In the genomic region with DNA sequence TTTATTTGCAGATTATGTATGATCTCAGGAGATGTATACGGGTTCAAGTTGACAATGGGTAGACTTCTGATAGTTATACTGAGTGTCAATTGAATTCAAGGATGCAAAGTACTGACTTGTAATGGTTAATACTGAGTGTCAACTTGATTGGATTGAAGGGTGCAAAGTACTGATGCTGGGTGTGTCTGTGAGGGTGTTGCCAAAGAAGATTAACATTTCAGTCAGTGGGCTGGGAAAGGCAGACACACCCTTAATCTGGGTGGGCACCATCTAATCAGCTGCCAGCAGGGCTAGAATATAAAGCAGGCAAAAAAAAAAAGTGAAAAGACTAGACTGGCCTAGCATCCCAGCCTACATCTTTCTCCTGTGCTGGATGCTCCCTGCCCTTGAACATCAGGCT, we compare ENCODE assay signal across 7 cellular contexts. TPM values are rescaled to one million over a fixed set of nuclear protein-coding genes. Genes with fewer than 3 reads are reported as not detected.
DNase-seq lines count a peak whose midpoint lies in the region; ATAC-seq, FAIRE-seq and TF ChIP-seq lines count a peak whose summit lies in the region.
"Not testable (repeated sequence)": the region's sequence is repeated elsewhere in the genome, so short reads cannot be mapped to it uniquely, and the experiment has no call there.

No MANE protein-coding gene starts in this region.

- TF ChIP-seq POLR2A in GM12891 (IDR thresholded peaks at IDR 0.05; ENCODE audit: low read depth, low read length), result not testable (repeated sequence)

- intact Hi-C loops in CD4-positive, alpha-beta T cell (cut with DNase I, micrococcal nuclease); activated CD4-positive, alpha-beta T cell treated with anti-CD3 and anti-CD28 coated beads for 36 hours (cut with DNase I, micrococcal nuclease); natural killer cell (cut with micrococcal nuclease): not testable (repeated sequence)

- peaks cover 74% of the 10 kb centered on the region for H3K4me1 Mint-ChIP-seq in CD4-positive, alpha-beta T cell (ENCODE audit: low read depth)
- H3K4me1 Mint-ChIP-seq in activated CD4-positive, alpha-beta T cell treated with anti-CD3 and anti-CD28 coated beads for 36 hours, result peaks cover 43% of the 10 kb centered on the region
- H3K4me1 Mint-ChIP-seq in activated T-cell treated with anti-CD3 and anti-CD28 coated beads, Interleukin-2, amount 50 U/mL, for 72 hours (ENCODE audit: low read depth), result peaks cover 41% of the 10 kb centered on the region
- peaks cover 56% of the 10 kb centered on the region for H3K4me1 Mint-ChIP-seq in activated naive CD8-positive, alpha-beta T cell (ENCODE audit: low read depth)
- H3K4me1 Mint-ChIP-seq in glutamatergic neuron (ENCODE audit: low read depth, unreplicated experiment) (peaks cover 31% of the 10 kb centered on the region), natural killer cell (peaks cover 55 to 56% of the 10 kb centered on the region in 2 donors)

- H3K4me3 Mint-ChIP-seq in CD4-positive, alpha-beta T cell; activated CD4-positive, alpha-beta T cell treated with anti-CD3 and anti-CD28 coated beads for 36 hours; activated T-cell treated with anti-CD3 and anti-CD28 coated beads, Interleukin-2, amount 50 U/mL, for 72 hours; activated naive CD8-positive, alpha-beta T cell; glutamatergic neuron (ENCODE audit: unreplicated experiment); natural killer cell: not testable (repeated sequence)

- CTCF ChIA-PET in CD4-positive, alpha-beta T cell (lab: Charles Lee); activated CD4-positive, alpha-beta T cell treated with anti-CD3 and anti-CD28 coated beads for 36 hours (lab: Charles Lee): not testable (repeated sequence)

- H3K27me3 ChIP-seq in CD4-positive, alpha-beta T cell (ENCODE audit: control insufficient read depth, insufficient read depth, low read length), result not testable (repeated sequence)

- H3K27ac Mint-ChIP-seq in CD4-positive, alpha-beta T cell, result peak overlapping the region; percentile 32
- H3K27ac Mint-ChIP-seq in activated CD4-positive, alpha-beta T cell treated with anti-CD3 and anti-CD28 coated beads for 36 hours, result peak overlapping the region; percentile 28
- peak overlapping the region; percentile 66 for H3K27ac Mint-ChIP-seq in activated T-cell treated with anti-CD3 and anti-CD28 coated beads, Interleukin-2, amount 50 U/mL, for 72 hours
- H3K27ac Mint-ChIP-seq in activated naive CD8-positive, alpha-beta T cell, result peak overlapping the region; percentile 62
- H3K27ac Mint-ChIP-seq in glutamatergic neuron (ENCODE audit: unreplicated experiment) (peak overlapping the region; percentile 89), natural killer cell (peak overlapping the region; percentile 21 to 52)

- not testable (repeated sequence) for H3K9me3 Mint-ChIP-seq in CD4-positive, alpha-beta T cell; activated CD4-positive, alpha-beta T cell treated with anti-CD3 and anti-CD28 coated beads for 36 hours (ENCODE audit: low read depth); activated T-cell treated with anti-CD3 and anti-CD28 coated beads, Interleukin-2, amount 50 U/mL, for 72 hours; activated naive CD8-positive, alpha-beta T cell (ENCODE audit: low read depth); glutamatergic neuron (ENCODE audit: unreplicated experiment); natural killer cell

- not testable (repeated sequence) for TF ChIP-seq CTCF in CD4-positive, alpha-beta T cell (IDR thresholded peaks at IDR 0.05); glutamatergic neuron (IDR thresholded peaks at IDR 0.05; ENCODE audit: partially characterized antibody, unreplicated experiment); natural killer cell (IDR thresholded peaks at IDR 0.05)

- not testable (repeated sequence) for H3K27me3 Mint-ChIP-seq in CD4-positive, alpha-beta T cell; activated CD4-positive, alpha-beta T cell treated with anti-CD3 and anti-CD28 coated beads for 36 hours; activated T-cell treated with anti-CD3 and anti-CD28 coated beads, Interleukin-2, amount 50 U/mL, for 72 hours (ENCODE audit: low read depth); activated naive CD8-positive, alpha-beta T cell; glutamatergic neuron (ENCODE audit: unreplicated experiment); natural killer cell (ENCODE audit: low read depth in 2 of 2)

- peak; percentile 31 for FAIRE-seq in GM12891 (lab: Jason Lieb, UNC)

- POLR2A ChIA-PET in CD4-positive, alpha-beta T cell (lab: Charles Lee), result interaction anchor here (3.8 kb wide), 1 partner anchor 16 kb away, joined by 15 read pairs; the partner anchor contains the start of gene SERINC1
- POLR2A ChIA-PET in activated CD4-positive, alpha-beta T cell treated with anti-CD3 and anti-CD28 coated beads for 36 hours (lab: Charles Lee), result not testable (repeated sequence)

- not testable (repeated sequence) for DNase-seq in CD4-positive, alpha-beta T cell; GM12891 (ENCODE audit: insufficient read length, low spot score); activated CD4-positive, alpha-beta T cell treated with anti-CD3 and anti-CD28 coated beads for 36 hours; activated T-cell treated with anti-CD3 and anti-CD28 coated beads, Interleukin-2, amount 50 U/mL, for 72 hours; glutamatergic neuron; natural killer cell

- not testable (repeated sequence) for H3K27ac ChIP-seq in CD4-positive, alpha-beta T cell (ENCODE audit: low read depth, low read length)

- H3K36me3 Mint-ChIP-seq in CD4-positive, alpha-beta T cell (ENCODE audit: low read depth), result peaks cover 95% of the 10 kb centered on the region
- H3K36me3 Mint-ChIP-seq in activated CD4-positive, alpha-beta T cell treated with anti-CD3 and anti-CD28 coated beads for 36 hours (ENCODE audit: low read depth), result peaks cover 48% of the 10 kb centered on the region
- H3K36me3 Mint-ChIP-seq in activated T-cell treated with anti-CD3 and anti-CD28 coated beads, Interleukin-2, amount 50 U/mL, for 72 hours (ENCODE audit: insufficient read depth in 2 of 2), result peaks cover 22 to 38% of the 10 kb centered on the region in 2 donors
- not testable (repeated sequence) for H3K36me3 Mint-ChIP-seq in activated naive CD8-positive, alpha-beta T cell; glutamatergic neuron (ENCODE audit: unreplicated experiment)
- H3K36me3 Mint-ChIP-seq in natural killer cell, result peaks cover 32% of the 10 kb centered on the region

- ATAC-seq in CD4-positive, alpha-beta T cell (ENCODE audit: poor library complexity); activated CD4-positive, alpha-beta T cell treated with anti-CD3 and anti-CD28 coated beads for 36 hours; activated T-cell treated with anti-CD3 and anti-CD28 coated beads, Interleukin-2, amount 50 U/mL, for 72 hours (replicated peaks in 1 of 2); natural killer cell: not testable (repeated sequence)

- H3K9me3 ChIP-seq in CD4-positive, alpha-beta T cell (ENCODE audit: control insufficient read depth, low read length), result not testable (repeated sequence)

RNA-seq across cellular contexts. Expression of gene SERINC1, which starts 16.5 kb away (rescaled TPM):
- 100 to 1,000 TPM; 175 to 178 TPM for total RNA-seq in CD4-positive, alpha-beta T cell
- 24.6 TPM for polyA plus RNA-seq in GM12891 (2012; ENCODE audit: low read depth, missing spikeins)
- total RNA-seq in activated CD4-positive, alpha-beta T cell treated with anti-CD3 and anti-CD28 coated beads for 36 hours, result 10 to 100 TPM; 35.2 to 46.3 TPM
- total RNA-seq in activated T-cell treated with anti-CD3 and anti-CD28 coated beads, Interleukin-2, amount 50 U/mL, for 72 hours, result 10 to 100 TPM; 61.3 to 78.2 TPM
- total RNA-seq in glutamatergic neuron (ENCODE audit: unreplicated experiment) (300 TPM), natural killer cell (100 to 1,000 TPM; 124 to 131 (median 128) TPM)

RNA-seq across cellular contexts. Expression of gene HSF2, which starts 55.6 kb away (rescaled TPM):
- 10 to 100 TPM; 41.8 to 47.6 TPM for total RNA-seq in CD4-positive, alpha-beta T cell
- 7.7 TPM for polyA plus RNA-seq in GM12891 (2012; ENCODE audit: low read depth, missing spikeins)
- total RNA-seq in activated CD4-positive, alpha-beta T cell treated with anti-CD3 and anti-CD28 coated beads for 36 hours, result 10 to 100 TPM; 18.1 to 20.6 TPM
- total RNA-seq in activated T-cell treated with anti-CD3 and anti-CD28 coated beads, Interleukin-2, amount 50 U/mL, for 72 hours, result 10 to 100 TPM; 15.1 to 20.0 TPM
- total RNA-seq in glutamatergic neuron (ENCODE audit: unreplicated experiment) (25.4 TPM), natural killer cell (10 to 100 TPM; 16.4 to 23.5 (median 21.1) TPM)

Comparison
In these comparisons a context has a peak if more than half of its experiments do, and no peak if none do; other contexts are left out.
1. H3K27ac Mint-ChIP-seq: peak in every context shown above with its lines; median percentile 89 in glutamatergic neuron; 66 in activated T-cell treated with anti-CD3 and anti-CD28 coated beads, Interleukin-2, amount 50 U/mL, for 72 hours; 62 in activated naive CD8-positive, alpha-beta T cell; 36 in natural killer cell; 32 in CD4-positive, alpha-beta T cell; 28 in activated CD4-positive, alpha-beta T cell treated with anti-CD3 and anti-CD28 coated beads for 36 hours.